ENCODE assay signal across 13 cellular contexts in genomic region chr9:76560481-76560891, GRCh38.
DNase-seq lines count a peak whose midpoint lies in the region; ATAC-seq, FAIRE-seq and TF ChIP-seq lines count a peak whose summit lies in the region.
"Had no signal": no experiment of that assay in that cellular context is flagged by ENCODE, and none has a peak within 500 bp of the region (broad histone marks: within the 10 kb centered on the region; RNA-seq: fewer than 3 reads in every experiment).

No MANE protein-coding gene starts in this region.

- H3K27ac Mint-ChIP-seq in CD4-positive, alpha-beta T cell = no peak overlapping the region
- H3K27ac Mint-ChIP-seq: activated CD4-positive, alpha-beta memory T cell treated with anti-CD3 and anti-CD28 coated beads, Interleukin-2, amount 10 ng/mL, durations not matched to agents 7 days and 5 days had no signal

- no peaks in the 10 kb centered on the region for H3K9me3 ChIP-seq in CD4-positive, alpha-beta T cell (ENCODE audit: control insufficient read depth, low read length)
- H3K9me3 ChIP-seq: vagina had no signal

- peak; percentile 38 for DNase-seq in AG08395 (ENCODE audit: low spot score)
- DNase-seq in HuH-7 (ENCODE audit: low spot score) = peak; percentile 32
- DNase-seq in brain microvascular endothelial cell = peak; percentile 60
- DNase-seq in left colon = peak; percentile 44 to 68
- no peak for DNase-seq in GM10248 (ENCODE audit: extremely low spot score)
- DNase-seq in CD4-positive, alpha-beta T cell = no peak
- no peak for DNase-seq in D721Med (ENCODE audit: insufficient read length, low spot score)
- DNase-seq: activated CD4-positive, alpha-beta memory T cell treated with anti-CD3 and anti-CD28 coated beads, Interleukin-2, amount 10 ng/mL, durations not matched to agents 7 days and 5 days; left ventricle myocardium superior; NCI-H2227 treated with DMSO at 0.1 percent for 48 hours; T-helper 9 cell had no signal

- TF ChIP-seq CTCF in brain microvascular endothelial cell (IDR thresholded peaks at IDR 0.05; ENCODE audit: low read depth, low read length, missing control alignments) (no peak), GM10248 (IDR thresholded peaks at IDR 0.05; ENCODE audit: control extremely low read depth, extremely low read depth, low read depth, missing control alignments) (no peak), D721Med (IDR thresholded peaks at IDR 0.05; ENCODE audit: insufficient read depth, missing control alignments) (no peak)
- no peak for TF ChIP-seq CTCF in CD4-positive, alpha-beta T cell (IDR thresholded peaks at IDR 0.05)

- H3K4me3 Mint-ChIP-seq in CD4-positive, alpha-beta T cell = no peak overlapping the region
- H3K4me3 Mint-ChIP-seq: activated CD4-positive, alpha-beta memory T cell treated with anti-CD3 and anti-CD28 coated beads, Interleukin-2, amount 10 ng/mL, durations not matched to agents 7 days and 5 days had no signal

- peak; percentile 83 for ATAC-seq in left colon
- no peak for ATAC-seq in GM18907 (IDR thresholded peaks at IDR 0.05; ENCODE audit: unreplicated experiment)
- ATAC-seq in CD4-positive, alpha-beta T cell (ENCODE audit: poor library complexity) = no peak
- ATAC-seq: left ventricle myocardium superior had no signal

- in situ Hi-C loops in brain microvascular endothelial cell (cut with HindIII; ENCODE audit: low pct_ligation_motif_present, low sequenced_read_pairs) = no loop called here

- H3K27me3 Mint-ChIP-seq in CD4-positive, alpha-beta T cell = no peaks in the 10 kb centered on the region

- H3K27ac ChIP-seq in brain microvascular endothelial cell = no peak overlapping the region
- H3K27ac ChIP-seq in CD4-positive, alpha-beta T cell (ENCODE audit: low read depth, low read length) = no peak overlapping the region
- H3K27ac ChIP-seq: vagina had no signal

- H3K4me3 ChIP-seq in brain microvascular endothelial cell (ENCODE audit: low read depth, low read length) = no peak overlapping the region
- H3K4me3 ChIP-seq: vagina had no signal

- no peak for FAIRE-seq in D721Med (lab: Jason Lieb, UNC)

- no peaks in the 10 kb centered on the region for H3K27me3 ChIP-seq in brain microvascular endothelial cell (replicated peaks)
- no peaks in the 10 kb centered on the region for H3K27me3 ChIP-seq in CD4-positive, alpha-beta T cell (ENCODE audit: control insufficient read depth, insufficient read depth, low read length)
- H3K27me3 ChIP-seq: vagina had no signal

- H3K36me3 Mint-ChIP-seq in CD4-positive, alpha-beta T cell (ENCODE audit: low read depth) = no peaks in the 10 kb centered on the region

- no peaks in the 10 kb centered on the region for H3K4me1 Mint-ChIP-seq in CD4-positive, alpha-beta T cell (ENCODE audit: low read depth)

- CTCF ChIA-PET in GM10248 (lab: Yijun Ruan, JAX) = no interaction called here
- CTCF ChIA-PET in CD4-positive, alpha-beta T cell (lab: Charles Lee) = no interaction called here

- intact Hi-C loops in left colon (cut with DNase I, micrococcal nuclease) = no loop called here
- intact Hi-C loops in CD4-positive, alpha-beta T cell (cut with DNase I, micrococcal nuclease) = no loop called here

- H3K9me3 Mint-ChIP-seq in CD4-positive, alpha-beta T cell = peaks cover 1% of the 10 kb centered on the region

- H3K36me3 ChIP-seq in brain microvascular endothelial cell (replicated peaks) = no peaks in the 10 kb centered on the region
- H3K36me3 ChIP-seq: vagina had no signal

- POLR2A ChIA-PET in GM10248 (lab: Yijun Ruan, JAX) = no interaction called here
- POLR2A ChIA-PET in CD4-positive, alpha-beta T cell (lab: Charles Lee) = no interaction called here

Comparison
In these comparisons a context has a peak if more than half of its experiments do, and no peak if none do; other contexts are left out.
1. DNase-seq: peak in AG08395 (single experiment), HuH-7 (single experiment), brain microvascular endothelial cell (single experiment) and left colon (2 of 2); none in GM10248 (single experiment), CD4-positive, alpha-beta T cell (0 of 10) and D721Med (single experiment).